Comparison of ENCODE assay signal across 1 cellular context in the genomic region with DNA sequence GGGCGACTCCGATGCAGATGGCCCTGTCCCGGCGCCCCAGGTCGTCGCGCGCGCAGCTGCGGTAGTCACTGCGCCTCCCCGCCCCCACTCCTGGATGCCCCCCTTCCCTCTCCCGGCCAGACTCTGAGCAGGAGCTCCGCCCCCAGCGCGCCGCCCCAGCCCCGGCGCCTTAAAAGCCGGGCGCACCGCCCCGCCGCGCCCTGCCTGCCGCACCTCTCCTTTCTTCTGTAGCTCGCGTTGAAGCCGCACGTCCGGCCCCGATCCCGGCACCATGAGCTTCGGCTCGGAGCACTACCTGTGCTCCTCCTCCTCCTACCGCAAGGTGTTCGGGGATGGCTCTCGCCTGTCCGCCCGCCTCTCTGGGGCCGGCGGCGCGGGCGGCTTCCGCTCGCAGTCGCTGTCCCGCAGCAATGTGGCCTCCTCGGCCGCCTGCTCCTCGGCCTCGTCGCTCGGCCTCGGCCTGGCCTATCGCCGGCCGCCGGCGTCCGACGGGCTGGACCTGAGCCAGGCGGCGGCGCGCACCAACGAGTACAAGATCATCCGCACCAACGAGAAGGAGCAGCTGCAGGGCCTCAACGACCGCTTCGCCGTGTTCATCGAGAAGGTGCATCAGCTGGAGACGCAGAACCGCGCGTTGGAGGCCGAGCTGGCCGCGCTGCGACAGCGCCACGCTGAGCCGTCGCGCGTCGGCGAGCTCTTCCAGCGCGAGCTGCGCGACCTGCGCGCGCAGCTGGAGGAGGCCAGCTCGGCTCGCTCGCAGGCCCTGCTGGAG.
TF ChIP-seq lines count a peak whose summit lies in the region.

INA (plus strand) TSS at position 198 of the 772 bp plus-strand sequence; CDS start at position 272, 74 bp downstream.

TF ChIP-seq in WTC11, 78 proteins besides CTCF, POLR2A, EP300 and RAD21 (continued from another document and continues in another):
- TF ChIP-seq PRDM15 (CRISPR knock-in tag; IDR thresholded peaks at IDR 0.05), result 0 out of 2 replicates have a peak, but pooled peaks have one; percentile 31
- peak; percentile 66; the same call in 1 of the 2 replicates for TF ChIP-seq CREM (CRISPR knock-in tag; IDR thresholded peaks at IDR 0.05)
- TF ChIP-seq, protein P1, sequence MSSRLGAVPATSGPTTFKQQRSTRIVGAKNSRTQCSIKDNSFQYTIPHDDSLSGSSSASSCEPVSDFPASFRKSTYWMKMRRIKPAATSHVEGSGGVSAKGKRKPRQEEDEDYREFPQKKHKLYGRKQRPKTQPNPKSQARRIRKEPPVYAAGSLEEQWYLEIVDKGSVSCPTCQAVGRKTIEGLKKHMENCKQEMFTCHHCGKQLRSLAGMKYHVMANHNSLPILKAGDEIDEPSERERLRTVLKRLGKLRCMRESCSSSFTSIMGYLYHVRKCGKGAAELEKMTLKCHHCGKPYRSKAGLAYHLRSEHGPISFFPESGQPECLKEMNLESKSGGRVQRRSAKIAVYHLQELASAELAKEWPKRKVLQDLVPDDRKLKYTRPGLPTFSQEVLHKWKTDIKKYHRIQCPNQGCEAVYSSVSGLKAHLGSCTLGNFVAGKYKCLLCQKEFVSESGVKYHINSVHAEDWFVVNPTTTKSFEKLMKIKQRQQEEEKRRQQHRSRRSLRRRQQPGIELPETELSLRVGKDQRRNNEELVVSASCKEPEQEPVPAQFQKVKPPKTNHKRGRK (CRISPR knock-in tag; IDR thresholded peaks at IDR 0.05; ENCODE audit: borderline replicate concordance), result no peak
- TF ChIP-seq, protein P2, sequence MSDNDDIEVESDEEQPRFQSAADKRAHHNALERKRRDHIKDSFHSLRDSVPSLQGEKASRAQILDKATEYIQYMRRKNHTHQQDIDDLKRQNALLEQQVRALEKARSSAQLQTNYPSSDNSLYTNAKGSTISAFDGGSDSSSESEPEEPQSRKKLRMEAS (CRISPR knock-in tag; IDR thresholded peaks at IDR 0.05), result 0 out of 2 replicates have a peak, but pooled peaks have one; percentile 13
- peak; percentile 90; the same call in 1 of the 2 replicates for TF ChIP-seq TEAD1 (CRISPR knock-in tag; IDR thresholded peaks at IDR 0.05)
- TF ChIP-seq GTF2I (CRISPR knock-in tag; conservative IDR thresholded peaks at IDR 0.05), result no peak
- TF ChIP-seq SMAD4 (CRISPR knock-in tag; IDR thresholded peaks at IDR 0.05), result no peak
- no peak for TF ChIP-seq ZNF121 (CRISPR knock-in tag; IDR thresholded peaks at IDR 0.05)
- TF ChIP-seq EMX1 (CRISPR knock-in tag; IDR thresholded peaks at IDR 0.05), result no peak
- TF ChIP-seq, protein P3, sequence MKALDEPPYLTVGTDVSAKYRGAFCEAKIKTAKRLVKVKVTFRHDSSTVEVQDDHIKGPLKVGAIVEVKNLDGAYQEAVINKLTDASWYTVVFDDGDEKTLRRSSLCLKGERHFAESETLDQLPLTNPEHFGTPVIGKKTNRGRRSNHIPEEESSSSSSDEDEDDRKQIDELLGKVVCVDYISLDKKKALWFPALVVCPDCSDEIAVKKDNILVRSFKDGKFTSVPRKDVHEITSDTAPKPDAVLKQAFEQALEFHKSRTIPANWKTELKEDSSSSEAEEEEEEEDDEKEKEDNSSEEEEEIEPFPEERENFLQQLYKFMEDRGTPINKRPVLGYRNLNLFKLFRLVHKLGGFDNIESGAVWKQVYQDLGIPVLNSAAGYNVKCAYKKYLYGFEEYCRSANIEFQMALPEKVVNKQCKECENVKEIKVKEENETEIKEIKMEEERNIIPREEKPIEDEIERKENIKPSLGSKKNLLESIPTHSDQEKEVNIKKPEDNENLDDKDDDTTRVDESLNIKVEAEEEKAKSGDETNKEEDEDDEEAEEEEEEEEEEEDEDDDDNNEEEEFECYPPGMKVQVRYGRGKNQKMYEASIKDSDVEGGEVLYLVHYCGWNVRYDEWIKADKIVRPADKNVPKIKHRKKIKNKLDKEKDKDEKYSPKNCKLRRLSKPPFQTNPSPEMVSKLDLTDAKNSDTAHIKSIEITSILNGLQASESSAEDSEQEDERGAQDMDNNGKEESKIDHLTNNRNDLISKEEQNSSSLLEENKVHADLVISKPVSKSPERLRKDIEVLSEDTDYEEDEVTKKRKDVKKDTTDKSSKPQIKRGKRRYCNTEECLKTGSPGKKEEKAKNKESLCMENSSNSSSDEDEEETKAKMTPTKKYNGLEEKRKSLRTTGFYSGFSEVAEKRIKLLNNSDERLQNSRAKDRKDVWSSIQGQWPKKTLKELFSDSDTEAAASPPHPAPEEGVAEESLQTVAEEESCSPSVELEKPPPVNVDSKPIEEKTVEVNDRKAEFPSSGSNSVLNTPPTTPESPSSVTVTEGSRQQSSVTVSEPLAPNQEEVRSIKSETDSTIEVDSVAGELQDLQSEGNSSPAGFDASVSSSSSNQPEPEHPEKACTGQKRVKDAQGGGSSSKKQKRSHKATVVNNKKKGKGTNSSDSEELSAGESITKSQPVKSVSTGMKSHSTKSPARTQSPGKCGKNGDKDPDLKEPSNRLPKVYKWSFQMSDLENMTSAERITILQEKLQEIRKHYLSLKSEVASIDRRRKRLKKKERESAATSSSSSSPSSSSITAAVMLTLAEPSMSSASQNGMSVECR (CRISPR knock-in tag; IDR thresholded peaks at IDR 0.05; ENCODE audit: borderline replicate concordance), result peak; percentile 67; the same call in 1 of the 2 replicates
- TF ChIP-seq ATF1 (CRISPR knock-in tag; IDR thresholded peaks at IDR 0.05), result peak; percentile 95; the same call in 1 of the 2 replicates
- TF ChIP-seq GRHL2 (CRISPR knock-in tag; IDR thresholded peaks at IDR 0.05; ENCODE audit: insufficient replicate concordance, severe bottlenecking), result no peak
- TF ChIP-seq, protein P4, sequence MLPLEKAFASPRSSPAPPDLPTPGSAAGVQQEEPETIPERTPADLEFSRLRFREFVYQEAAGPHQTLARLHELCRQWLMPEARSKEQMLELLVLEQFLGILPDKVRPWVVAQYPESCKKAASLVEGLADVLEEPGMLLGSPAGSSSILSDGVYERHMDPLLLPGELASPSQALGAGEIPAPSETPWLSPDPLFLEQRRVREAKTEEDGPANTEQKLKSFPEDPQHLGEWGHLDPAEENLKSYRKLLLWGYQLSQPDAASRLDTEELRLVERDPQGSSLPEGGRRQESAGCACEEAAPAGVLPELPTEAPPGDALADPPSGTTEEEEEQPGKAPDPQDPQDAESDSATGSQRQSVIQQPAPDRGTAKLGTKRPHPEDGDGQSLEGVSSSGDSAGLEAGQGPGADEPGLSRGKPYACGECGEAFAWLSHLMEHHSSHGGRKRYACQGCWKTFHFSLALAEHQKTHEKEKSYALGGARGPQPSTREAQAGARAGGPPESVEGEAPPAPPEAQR (CRISPR knock-in tag; IDR thresholded peaks at IDR 0.05), result no peak
- no peak for TF ChIP-seq JAZF1 (CRISPR knock-in tag; IDR thresholded peaks at IDR 0.05)
- TF ChIP-seq AR (CRISPR knock-in tag; IDR thresholded peaks at IDR 0.05), result no peak
- TF ChIP-seq ZNF232 (CRISPR knock-in tag; IDR thresholded peaks at IDR 0.05), result peak; percentile 92; the same call in 1 of the 2 replicates
- TF ChIP-seq, protein P5, sequence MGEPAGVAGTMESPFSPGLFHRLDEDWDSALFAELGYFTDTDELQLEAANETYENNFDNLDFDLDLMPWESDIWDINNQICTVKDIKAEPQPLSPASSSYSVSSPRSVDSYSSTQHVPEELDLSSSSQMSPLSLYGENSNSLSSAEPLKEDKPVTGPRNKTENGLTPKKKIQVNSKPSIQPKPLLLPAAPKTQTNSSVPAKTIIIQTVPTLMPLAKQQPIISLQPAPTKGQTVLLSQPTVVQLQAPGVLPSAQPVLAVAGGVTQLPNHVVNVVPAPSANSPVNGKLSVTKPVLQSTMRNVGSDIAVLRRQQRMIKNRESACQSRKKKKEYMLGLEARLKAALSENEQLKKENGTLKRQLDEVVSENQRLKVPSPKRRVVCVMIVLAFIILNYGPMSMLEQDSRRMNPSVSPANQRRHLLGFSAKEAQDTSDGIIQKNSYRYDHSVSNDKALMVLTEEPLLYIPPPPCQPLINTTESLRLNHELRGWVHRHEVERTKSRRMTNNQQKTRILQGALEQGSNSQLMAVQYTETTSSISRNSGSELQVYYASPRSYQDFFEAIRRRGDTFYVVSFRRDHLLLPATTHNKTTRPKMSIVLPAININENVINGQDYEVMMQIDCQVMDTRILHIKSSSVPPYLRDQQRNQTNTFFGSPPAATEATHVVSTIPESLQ (CRISPR knock-in tag; IDR thresholded peaks at IDR 0.05), result no peak
- TF ChIP-seq, protein P6, sequence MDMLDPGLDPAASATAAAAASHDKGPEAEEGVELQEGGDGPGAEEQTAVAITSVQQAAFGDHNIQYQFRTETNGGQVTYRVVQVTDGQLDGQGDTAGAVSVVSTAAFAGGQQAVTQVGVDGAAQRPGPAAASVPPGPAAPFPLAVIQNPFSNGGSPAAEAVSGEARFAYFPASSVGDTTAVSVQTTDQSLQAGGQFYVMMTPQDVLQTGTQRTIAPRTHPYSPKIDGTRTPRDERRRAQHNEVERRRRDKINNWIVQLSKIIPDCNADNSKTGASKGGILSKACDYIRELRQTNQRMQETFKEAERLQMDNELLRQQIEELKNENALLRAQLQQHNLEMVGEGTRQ (CRISPR knock-in tag; IDR thresholded peaks at IDR 0.05), result no peak
- TF ChIP-seq CREB1 (CRISPR knock-in tag; IDR thresholded peaks at IDR 0.05), result no peak
- TF ChIP-seq FOXK1 (CRISPR knock-in tag; IDR thresholded peaks at IDR 0.05), result no peak
- TF ChIP-seq, protein P7, sequence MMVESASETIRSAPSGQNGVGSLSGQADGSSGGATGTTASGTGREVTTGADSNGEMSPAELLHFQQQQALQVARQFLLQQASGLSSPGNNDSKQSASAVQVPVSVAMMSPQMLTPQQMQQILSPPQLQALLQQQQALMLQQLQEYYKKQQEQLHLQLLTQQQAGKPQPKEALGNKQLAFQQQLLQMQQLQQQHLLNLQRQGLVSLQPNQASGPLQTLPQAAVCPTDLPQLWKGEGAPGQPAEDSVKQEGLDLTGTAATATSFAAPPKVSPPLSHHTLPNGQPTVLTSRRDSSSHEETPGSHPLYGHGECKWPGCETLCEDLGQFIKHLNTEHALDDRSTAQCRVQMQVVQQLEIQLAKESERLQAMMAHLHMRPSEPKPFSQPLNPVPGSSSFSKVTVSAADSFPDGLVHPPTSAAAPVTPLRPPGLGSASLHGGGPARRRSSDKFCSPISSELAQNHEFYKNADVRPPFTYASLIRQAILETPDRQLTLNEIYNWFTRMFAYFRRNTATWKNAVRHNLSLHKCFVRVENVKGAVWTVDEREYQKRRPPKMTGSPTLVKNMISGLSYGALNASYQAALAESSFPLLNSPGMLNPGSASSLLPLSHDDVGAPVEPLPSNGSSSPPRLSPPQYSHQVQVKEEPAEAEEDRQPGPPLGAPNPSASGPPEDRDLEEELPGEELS (CRISPR knock-in tag; IDR thresholded peaks at IDR 0.05), result peak; percentile 92
- TF ChIP-seq CBFB (CRISPR knock-in tag; IDR thresholded peaks at IDR 0.05; ENCODE audit: low read depth), result no peak
